ENCODE assay signal across 2 cellular contexts in genomic region chr4:7371122-7371941, GRCh38.
A peak's percentile ranks its signal among the peaks of the same experiment; 100 is the strongest.
TF ChIP-seq lines count a peak whose summit lies in the region.

No MANE protein-coding gene starts in this region.

TF ChIP-seq in IMR-90, 13 proteins besides CTCF, POLR2A, EP300 and RAD21:
- no peak for TF ChIP-seq MAFK (IDR thresholded peaks at IDR 0.05; ENCODE audit: low read depth, low read length)
- peak; percentile 29; the same call in 1 of the 2 replicates for TF ChIP-seq MXI1 (IDR thresholded peaks at IDR 0.05; ENCODE audit: borderline replicate concordance, low read depth, low read length)

TF ChIP-seq in neural cell, 6 proteins besides CTCF, POLR2A, EP300 and RAD21:
- TF ChIP-seq EZH2 (IDR thresholded peaks at IDR 0.05; ENCODE audit: borderline replicate concordance, insufficient read depth, low read length, poor library complexity, severe bottlenecking) (no peak), TAF1 (IDR thresholded peaks at IDR 0.05; ENCODE audit: low read depth) (no peak), REST (IDR thresholded peaks at IDR 0.05; ENCODE audit: borderline replicate concordance) (peak; percentile 57), SMC3 (conservative IDR thresholded peaks at IDR 0.05; ENCODE audit: poor library complexity) (peak; percentile 16)
